Comparison of ENCODE assay signal across 27 cellular contexts in the genomic region with DNA sequence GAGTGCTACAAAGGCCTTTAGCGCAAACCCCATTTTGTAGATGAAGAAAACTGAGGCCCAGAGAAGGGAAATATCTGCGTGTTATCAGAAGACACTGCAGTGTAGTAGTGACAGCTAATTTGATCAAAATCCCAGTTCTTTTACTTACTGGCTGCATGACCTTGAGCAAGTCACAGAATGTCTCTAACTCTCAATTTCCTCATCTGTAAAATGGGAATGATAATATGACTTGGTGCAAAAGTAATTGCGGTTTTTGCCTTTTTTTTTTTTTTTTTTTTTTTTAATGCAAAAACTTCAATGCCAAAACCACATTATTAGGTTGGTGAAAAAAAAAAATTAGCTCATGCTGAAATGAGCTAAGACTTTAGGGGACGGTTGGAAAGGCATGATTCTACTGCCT.
"Had no signal": no experiment of that assay in that cellular context is flagged by ENCODE, and none has a peak within 500 bp of the region (broad histone marks: within the 10 kb centered on the region; RNA-seq: fewer than 3 reads in every experiment).

No MANE protein-coding gene starts in this region.

- H3K27me3 ChIP-seq: stomach, suprapubic skin, testis, thyroid gland, tibial artery, tibial nerve, transverse colon, upper lobe of left lung, upper lobe of right lung, uterus, vagina had no signal

- ATAC-seq: stimulated activated effector memory CD8-positive, alpha-beta T cell treated with anti-CD3 and anti-CD28 coated beads, Interleukin-12 subunit alpha, Interleukin-12 subunit beta, amount 100 ng/mL, for 72 hours; stimulated activated memory B cell treated with anti-CD40 and anti-IgM and Interleukin-4, amounts not matched to agents 10 μg/mL and 1 μg/mL and 100 μg/mL, for 72 hours; stimulated activated naive B cell treated with anti-CD40 and anti-IgM and Interleukin-4, amounts not matched to agents 10 μg/mL and 1 μg/mL and 100 μg/mL, for 72 hours; stimulated activated naive CD8-positive, alpha-beta T cell treated with anti-CD3 and anti-CD28 coated beads, Interleukin-15, amount 100 ng/mL, for 72 hours; stimulated activated naive CD8-positive, alpha-beta T cell treated with anti-CD3 and anti-CD28 coated beads, Interleukin-15, Interleukin-2, amounts not matched to agents 100 U/mL and 50 U/mL, for 24 hours; upper lobe of right lung had no signal

- DNase-seq: stimulated activated CD4-positive, alpha-beta T cell treated with anti-CD3 and anti-CD28 coated beads, Interleukin-2, amount 100 ng/mL, for 48 hours; stimulated activated CD4-positive, alpha-beta T cell treated with anti-CD3 and anti-CD28 coated beads, Interleukin-4, amount 100 ng/mL, for 1 hour; stimulated activated CD4-positive, alpha-beta T cell treated with anti-CD3 and anti-CD28 coated beads, Interleukin-4, amount 100 ng/mL, for 24 hours; stimulated activated CD4-positive, alpha-beta T cell treated with anti-CD3 and anti-CD28 coated beads, Interleukin-4, amount 100 ng/mL, for 4 hours; stimulated activated CD8-positive, alpha-beta memory T cell treated with anti-CD3 and anti-CD28 coated beads, Interleukin-4, amount 100 ng/mL, for 48 hours; stimulated activated naive B cell treated with anti-CD40 and anti-IgM and Interleukin-4, amounts not matched to agents 10 μg/mL and 1 μg/mL and 100 μg/mL, for 72 hours; stimulated activated naive CD4-positive, alpha-beta T cell; stimulated activated naive CD4-positive, alpha-beta T cell treated with Interleukin-2 at 50 U/mL for 16 hours; stimulated activated naive CD8-positive, alpha-beta T cell treated with anti-CD3 and anti-CD28 coated beads, Interleukin-15, amount 100 ng/mL, for 72 hours; stimulated activated naive CD8-positive, alpha-beta T cell treated with anti-CD3 and anti-CD28 coated beads, Interleukin-15, Interleukin-2, amounts not matched to agents 100 U/mL and 50 U/mL, for 24 hours; stomach; substantia nigra; testis; thyroid gland; tibial artery; trophoblast cell; upper lobe of left lung; upper lobe of right lung; uterus had no signal

- H3K9me3 ChIP-seq: suprapubic skin, testis, thoracic aorta, thyroid gland, tibial artery, transverse colon, upper lobe of right lung, uterus, vagina had no signal

- H3K36me3 ChIP-seq: stomach, suprapubic skin, thoracic aorta, thyroid gland, tibial nerve, transverse colon, upper lobe of left lung, upper lobe of right lung, uterus, vagina had no signal

- H3K27ac ChIP-seq: stomach, suprapubic skin, testis, thoracic aorta, thyroid gland, tibial artery, tibial nerve, transverse colon, upper lobe of left lung, upper lobe of right lung, uterus, vagina had no signal

- H3K4me1 ChIP-seq: stomach, testis, thyroid gland, tibial artery, tibial nerve, upper lobe of left lung, upper lobe of right lung, uterus, vagina had no signal

- FAIRE-seq: urothelium cell line had no signal

- H3K4me3 ChIP-seq: stomach, suprapubic skin, testis, thoracic aorta, thyroid gland, tibial artery, tibial nerve, transverse colon, upper lobe of left lung, upper lobe of right lung, uterus, vagina had no signal
